Comparison of ENCODE assay signal across 11 cellular contexts in genomic region chr4:70943115-70943514, GRCh38. TPM values are rescaled to one million over a fixed set of nuclear protein-coding genes. Genes with fewer than 3 reads are reported as not detected.
DNase-seq lines count a peak whose midpoint lies in the region; ATAC-seq and TF ChIP-seq lines count a peak whose summit lies in the region.
"Had no signal": no experiment of that assay in that cellular context is flagged by ENCODE, and none has a peak within 500 bp of the region (broad histone marks: within the 10 kb centered on the region; RNA-seq: fewer than 3 reads in every experiment).

No MANE protein-coding gene starts in this region.

- no peak for TF ChIP-seq POLR2A in breast epithelium (IDR thresholded peaks at IDR 0.05)

- ATAC-seq in GM19023 (IDR thresholded peaks at IDR 0.05; ENCODE audit: unreplicated experiment) (peak; percentile 69), HG02763 (IDR thresholded peaks at IDR 0.05; ENCODE audit: unreplicated experiment) (peak; percentile 63), memory B cell (ENCODE audit: low read depth) (peak; percentile 92), WTC11 (no peak)
- ATAC-seq: Panc1 had no signal

- no peak overlapping the region for H3K4me3 ChIP-seq in HL-60 (replicated peaks; ENCODE audit: insufficient read depth, low read length)
- H3K4me3 ChIP-seq in breast epithelium, result no peak overlapping the region

- POLR2A ChIA-PET in WTC11 (lab: Charles Lee), result no interaction called here
- POLR2A ChIA-PET in MCF 10A (lab: Yijun Ruan, JAX), result interaction anchor here (1.1 kb wide), 1 partner anchor 41 kb away, joined by 3 read pairs; the partner anchor contains the start of gene MOB1B

- H3K4me1 ChIP-seq in breast epithelium, result no peaks in the 10 kb centered on the region

- H3K27ac Mint-ChIP-seq in memory B cell (peak overlapping the region; percentile 35), WTC11 (no peak overlapping the region), MCF 10A (ENCODE audit: low read depth, unreplicated experiment) (no peak overlapping the region)

- no TSS peak for BruUV-seq in MCF 10A (replicated peaks; lab: Mats Ljungman, UMichigan)

- H3K9me3 ChIP-seq in breast epithelium, result no peaks in the 10 kb centered on the region

- H3K4me1 Mint-ChIP-seq in memory B cell (peaks cover 22% of the 10 kb centered on the region), WTC11 (peaks cover 38% of the 10 kb centered on the region), MCF 10A (ENCODE audit: insufficient read depth, unreplicated experiment) (peaks cover 6% of the 10 kb centered on the region)

- no peaks in the 10 kb centered on the region for H3K27me3 Mint-ChIP-seq in memory B cell
- no peaks in the 10 kb centered on the region for H3K27me3 Mint-ChIP-seq in WTC11 (ENCODE audit: low read depth)
- H3K27me3 Mint-ChIP-seq in MCF 10A (ENCODE audit: insufficient read depth, unreplicated experiment), result no peaks in the 10 kb centered on the region

- H3K9me3 Mint-ChIP-seq in memory B cell, result no peaks in the 10 kb centered on the region
- H3K9me3 Mint-ChIP-seq in WTC11, result no peaks in the 10 kb centered on the region
- no peaks in the 10 kb centered on the region for H3K9me3 Mint-ChIP-seq in MCF 10A (ENCODE audit: unreplicated experiment)

- no peak overlapping the region for H3K4me3 Mint-ChIP-seq in memory B cell
- no peak overlapping the region for H3K4me3 Mint-ChIP-seq in WTC11
- H3K4me3 Mint-ChIP-seq in MCF 10A (ENCODE audit: unreplicated experiment), result no peak overlapping the region

- H3K36me3 ChIP-seq in breast epithelium, result no peaks in the 10 kb centered on the region

- H3K27ac ChIP-seq in HL-60 (replicated peaks) (0 out of 2 replicates have a peak overlapping the region, but pooled peaks have one; percentile 9), breast epithelium (no peak overlapping the region)

- TF ChIP-seq CTCF in HL-60 (IDR thresholded peaks at IDR 0.05; ENCODE audit: insufficient read depth, low read length) (no peak), WTC11 (IDR thresholded peaks at IDR 0.05) (no peak), MCF 10A (IDR thresholded peaks at IDR 0.05; ENCODE audit: unreplicated experiment) (no peak), breast epithelium (IDR thresholded peaks at IDR 0.05) (no peak)

- CTCF ChIA-PET in WTC11 (lab: Charles Lee) (interaction anchor here (0.6 kb wide), 1 partner anchor 225 kb away, joined by 3 read pairs; no protein-coding TSS in a partner anchor), MCF 10A (lab: Yijun Ruan, JAX) (no interaction called here)

- intact Hi-C loops in MCF 10A (cut with micrococcal nuclease) (no loop called here), breast epithelium (cut with DNase I; ENCODE audit: low total_unique reads) (no loop called here)

- peak; percentile 38 to 49 for DNase-seq in HL-60 (ENCODE audit: low read depth in 1 of 2, low spot score in 1 of 2)
- DNase-seq in memory B cell (ENCODE audit: low spot score in 2 of 2), result no peak
- DNase-seq in WTC11 (ENCODE audit: low spot score), result no peak
- no peak for DNase-seq in MCF 10A (ENCODE audit: unreplicated experiment)
- DNase-seq in breast epithelium (ENCODE audit: low spot score in 2 of 2), result no peak
- DNase-seq: activated CD4-positive, alpha-beta T cell treated with anti-CD3 and anti-CD28 coated beads, Interleukin-2, amount 50 U/mL, for 4 hours; anterior cingulate cortex; DMS53 had no signal

- H3K27me3 ChIP-seq in HL-60 (ENCODE audit: insufficient read depth, poor library complexity, severe bottlenecking) (no peaks in the 10 kb centered on the region), breast epithelium (no peaks in the 10 kb centered on the region)

- H3K36me3 Mint-ChIP-seq in memory B cell (peaks cover 6% of the 10 kb centered on the region), WTC11 (peaks cover 6% of the 10 kb centered on the region; the same call in 1 of the 2 replicates), MCF 10A (ENCODE audit: insufficient read depth, unreplicated experiment) (no peaks in the 10 kb centered on the region)

TF ChIP-seq in WTC11, 78 proteins besides CTCF, POLR2A, EP300 and RAD21 (continues in another document):
- TF ChIP-seq CREB1 (CRISPR knock-in tag; IDR thresholded peaks at IDR 0.05) (no peak), CBFB (CRISPR knock-in tag; IDR thresholded peaks at IDR 0.05; ENCODE audit: low read depth) (no peak), AFF4 (CRISPR knock-in tag; IDR thresholded peaks at IDR 0.05; ENCODE audit: borderline replicate concordance) (no peak), ZNF138 (CRISPR knock-in tag; conservative IDR thresholded peaks at IDR 0.05) (no peak), ZNF423 (CRISPR knock-in tag; IDR thresholded peaks at IDR 0.05) (no peak), PRDM15 (CRISPR knock-in tag; IDR thresholded peaks at IDR 0.05) (no peak), NR1H2 (CRISPR knock-in tag; IDR thresholded peaks at IDR 0.05) (no peak)

RNA-seq across cellular contexts. Expression of gene MOB1B, which starts 40.9 kb away (rescaled TPM):
- total RNA-seq in WTC11 (2021) (26.1 to 28.6 TPM (median 28.0 TPM) in 3 replicates), MCF 10A (2022) (16.1 and 19.9 TPM in 2 replicates), breast epithelium (10 to 100 TPM; 13.3 to 27.8 (median 15.1) TPM)

RNA-seq across cellular contexts. Expression of gene DCK, which starts 50.3 kb away (rescaled TPM):
- total RNA-seq in WTC11 (2021), result 15.0 to 15.9 TPM (median 15.2 TPM) in 3 replicates
- 8.0 and 9.5 TPM in 2 replicates for total RNA-seq in MCF 10A (2022)
- total RNA-seq in breast epithelium, result 10 to 100 TPM; 11.8 to 23.0 (median 17.4) TPM

Comparison
In these comparisons a context has a peak if more than half of its experiments do, and no peak if none do; other contexts are left out.
1. DNase-seq: peak in HL-60 (2 of 2); none in memory B cell (0 of 2), WTC11 (single experiment), MCF 10A (single experiment) and breast epithelium (0 of 2).